ENCODE assay signal across 8 cellular contexts in genomic region chr17:59706900-59707181, GRCh38. TPM values are rescaled to one million over a fixed set of nuclear protein-coding genes. Genes with fewer than 3 reads are reported as not detected.
DNase-seq lines count a peak whose midpoint lies in the region; ATAC-seq, FAIRE-seq and TF ChIP-seq lines count a peak whose summit lies in the region.

No MANE protein-coding gene starts in this region.

- H3K4me3 Mint-ChIP-seq in CD8-positive, alpha-beta memory T cell, result peak overlapping the region; percentile 96 to 100 (median 98)
- peak overlapping the region; percentile 94 to 98 for H3K4me3 Mint-ChIP-seq in effector memory CD8-positive, alpha-beta T cell
- H3K4me3 Mint-ChIP-seq in osteocyte (ENCODE audit: unreplicated experiment), result peak overlapping the region; percentile 96

- peak in 1 of 5 donors; percentile 1 for DNase-seq in CD8-positive, alpha-beta memory T cell
- no peak for DNase-seq in RWPE2 (ENCODE audit: low spot score)
- peak in 1 of 3 experiments; percentile 2 for DNase-seq in effector memory CD8-positive, alpha-beta T cell
- no peak for DNase-seq in osteocyte (ENCODE audit: extremely low spot score, unreplicated experiment)
- DNase-seq in effector CD8-positive, alpha-beta T cell (lab: John Stamatoyannopoulos, UW), result no peak
- DNase-seq in HTR-8/SVneo (ENCODE audit: insufficient read length, low spot score), result no peak
- no peak for DNase-seq in NCI-H524 treated with DMSO at 0.1 percent for 48 hours (lab: John Stamatoyannopoulos, UW)

- POLR2A ChIA-PET in CD8-positive, alpha-beta memory T cell (lab: Charles Lee), result interaction anchor here (0.7 to 1.2 kb wide), 4 partner anchors 87 to 970 kb away, joined by 3 to 6 read pairs (median 4); partner anchors contain the start of genes CLTC and DHX40

- H3K4me3 ChIP-seq in CD8-positive, alpha-beta memory T cell (ENCODE audit: low read length), result peak overlapping the region; percentile 69
- peak overlapping the region; percentile 51 for H3K4me3 ChIP-seq in RWPE2 (ENCODE audit: severe bottlenecking)

- H3K36me3 ChIP-seq in CD8-positive, alpha-beta memory T cell (ENCODE audit: insufficient read depth, low read length), result no peaks in the 10 kb centered on the region
- peaks cover 41% of the 10 kb centered on the region for H3K36me3 ChIP-seq in RWPE2 (ENCODE audit: low read depth)

- H3K4me1 ChIP-seq in CD8-positive, alpha-beta memory T cell (ENCODE audit: insufficient read depth, low read length), result peaks cover 39% of the 10 kb centered on the region
- peaks cover 15% of the 10 kb centered on the region for H3K4me1 ChIP-seq in RWPE2 (ENCODE audit: insufficient read depth, poor library complexity, severe bottlenecking)

- no peak for ATAC-seq in RWPE2 (ENCODE audit: low read depth)
- no peak for ATAC-seq in effector memory CD8-positive, alpha-beta T cell (replicated peaks)
- ATAC-seq in GM19035 (IDR thresholded peaks at IDR 0.05; ENCODE audit: unreplicated experiment), result no peak

- peak overlapping the region; percentile 95 for H3K27ac ChIP-seq in CD8-positive, alpha-beta memory T cell (ENCODE audit: low read depth, low read length)
- peak overlapping the region; percentile 71 for H3K27ac ChIP-seq in RWPE2 (ENCODE audit: poor library complexity, severe bottlenecking)

- peaks cover 68 to 76% (median 75%) of the 10 kb centered on the region in 3 donors for H3K4me1 Mint-ChIP-seq in CD8-positive, alpha-beta memory T cell
- peaks cover 48 to 55% of the 10 kb centered on the region in 2 donors for H3K4me1 Mint-ChIP-seq in effector memory CD8-positive, alpha-beta T cell (ENCODE audit: low read depth in 2 of 2)
- peaks cover 50% of the 10 kb centered on the region for H3K4me1 Mint-ChIP-seq in osteocyte (ENCODE audit: unreplicated experiment)

- H3K27me3 Mint-ChIP-seq in CD8-positive, alpha-beta memory T cell, result no peaks in the 10 kb centered on the region
- no peaks in the 10 kb centered on the region for H3K27me3 Mint-ChIP-seq in effector memory CD8-positive, alpha-beta T cell
- no peaks in the 10 kb centered on the region for H3K27me3 Mint-ChIP-seq in osteocyte (ENCODE audit: unreplicated experiment)

- peaks cover 0 to 25% (median 0%) of the 10 kb centered on the region in 3 donors for H3K36me3 Mint-ChIP-seq in CD8-positive, alpha-beta memory T cell
- H3K36me3 Mint-ChIP-seq in effector memory CD8-positive, alpha-beta T cell (ENCODE audit: insufficient read depth), result peaks cover 28% of the 10 kb centered on the region
- peaks cover 4% of the 10 kb centered on the region for H3K36me3 Mint-ChIP-seq in osteocyte (ENCODE audit: unreplicated experiment)

- H3K27ac Mint-ChIP-seq in CD8-positive, alpha-beta memory T cell, result peak overlapping the region; percentile 95 to 100 (median 100)
- peak overlapping the region; percentile 98 to 100 for H3K27ac Mint-ChIP-seq in effector memory CD8-positive, alpha-beta T cell
- H3K27ac Mint-ChIP-seq in osteocyte (ENCODE audit: unreplicated experiment), result peak overlapping the region; percentile 99

- no peaks in the 10 kb centered on the region for H3K9me3 Mint-ChIP-seq in CD8-positive, alpha-beta memory T cell
- H3K9me3 Mint-ChIP-seq in effector memory CD8-positive, alpha-beta T cell, result no peaks in the 10 kb centered on the region
- no peaks in the 10 kb centered on the region for H3K9me3 Mint-ChIP-seq in osteocyte (ENCODE audit: unreplicated experiment)

- CTCF ChIA-PET in CD8-positive, alpha-beta memory T cell (lab: Charles Lee), result interaction anchor here (0.7 to 1.3 kb wide), 2 partner anchors 17 to 85 kb away, joined by 3 to 5 read pairs; no protein-coding TSS in a partner anchor

- no peak for FAIRE-seq in HTR-8/SVneo (lab: Jason Lieb, UNC)

- TF ChIP-seq CTCF in RWPE2 (IDR thresholded peaks at IDR 0.05; ENCODE audit: poor library complexity, severe bottlenecking), result no peak
- TF ChIP-seq CTCF in osteocyte (IDR thresholded peaks at IDR 0.05), result no peak

- no peaks in the 10 kb centered on the region for H3K27me3 ChIP-seq in CD8-positive, alpha-beta memory T cell (ENCODE audit: insufficient read depth, low read length, poor library complexity, severe bottlenecking)
- no peaks in the 10 kb centered on the region for H3K27me3 ChIP-seq in RWPE2 (ENCODE audit: insufficient read depth, poor library complexity, severe bottlenecking)

- H3K9me3 ChIP-seq in CD8-positive, alpha-beta memory T cell (ENCODE audit: low read length), result no peaks in the 10 kb centered on the region
- H3K9me3 ChIP-seq in RWPE2 (ENCODE audit: severe bottlenecking), result no peaks in the 10 kb centered on the region

RNA-seq across cellular contexts. Expression of gene PTRH2, which starts 0.4 kb away (rescaled TPM):
- 10 to 100 TPM; 38.5 to 43.6 TPM for total RNA-seq in CD8-positive, alpha-beta memory T cell
- polyA plus RNA-seq in CD8-positive, alpha-beta memory T cell, result 15.9 TPM
- total RNA-seq in osteocyte, result 19.6 TPM in 2 replicates

RNA-seq across cellular contexts. Expression of gene VMP1, which starts 0.6 kb away (rescaled TPM):
- 100 to 1,000 TPM; 150 to 151 TPM for total RNA-seq in CD8-positive, alpha-beta memory T cell
- polyA plus RNA-seq in CD8-positive, alpha-beta memory T cell, result 57.0 TPM
- 364 and 468 TPM in 2 replicates for total RNA-seq in osteocyte
